Comparison of ENCODE assay signal across 8 cellular contexts in the genomic region with DNA sequence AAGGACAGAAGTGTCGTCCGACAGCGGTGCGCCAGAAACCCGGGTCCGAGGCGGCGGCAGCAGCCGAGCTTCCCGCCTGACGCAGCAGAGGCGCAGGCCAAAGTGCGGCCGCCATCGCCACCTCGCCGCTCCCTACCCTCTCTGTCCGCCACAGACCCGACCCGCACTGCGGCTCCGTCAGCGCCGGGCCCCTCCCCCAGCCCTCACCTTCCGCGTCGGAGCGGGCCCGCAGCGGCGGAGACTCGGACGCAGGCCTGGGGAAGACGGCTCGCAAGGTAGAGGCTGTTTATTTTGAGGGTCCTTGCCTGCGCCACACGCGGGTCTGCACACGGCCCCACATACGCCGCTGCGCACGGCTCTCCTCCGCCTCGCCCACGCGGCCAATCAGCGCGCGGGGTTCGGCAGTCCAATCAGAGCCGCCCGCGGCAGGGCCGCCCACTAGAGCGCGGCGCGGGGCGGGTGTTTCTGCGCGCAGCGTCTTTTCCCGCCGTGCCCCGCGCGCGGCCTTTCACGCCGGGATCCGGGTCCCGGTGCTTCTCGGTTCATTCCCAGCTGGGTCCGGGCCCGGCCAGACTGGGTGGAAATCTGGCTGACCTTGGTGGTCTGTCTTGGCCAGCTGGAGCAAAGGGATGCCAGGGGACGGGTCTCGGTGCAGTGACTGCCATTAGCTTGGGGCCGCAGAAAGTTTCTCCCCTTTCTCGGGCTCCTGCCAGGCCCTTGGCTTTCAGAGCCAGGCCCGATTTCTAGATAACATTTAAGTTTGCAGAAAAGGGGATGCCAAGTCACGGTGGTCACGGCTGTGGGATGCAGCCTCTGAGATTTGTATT.
A peak's percentile ranks its signal among the peaks of the same experiment; 100 is the strongest.
DNase-seq lines count a peak whose midpoint lies in the region; ATAC-seq and TF ChIP-seq lines count a peak whose summit lies in the region.

TSS of gene CNBP (minus strand) at position 328 of the 827 bp plus-strand sequence. CDS start 12,139 bp downstream, outside the sequence.

- DNase-seq in AG09319 (ENCODE audit: extremely low read depth, low read depth) (peak; percentile 86), NCI-H446 (lab: John Stamatoyannopoulos, UW) (peak; percentile 91 to 98), iris pigment epithelial cell (ENCODE audit: low read depth) (peak; percentile 96)
- DNase-seq in activated CD4-positive, CD25-positive, alpha-beta regulatory T cell treated with anti-CD3 and anti-CD28 coated beads, Interleukin-2, amount 50 U/mL, for 16 hours (ENCODE audit: low read depth, low spot score): peak; percentile 86
- DNase-seq in central memory CD4-positive, alpha-beta T cell: peak; percentile 93
- peak; percentile 81 to 86 for DNase-seq in stimulated activated CD4-positive, alpha-beta T cell treated with anti-CD3 and anti-CD28 coated beads, Interleukin-12 subunit alpha, Interleukin-12 subunit beta, amount 100 ng/mL, for 24 hours (ENCODE audit: low read depth in 2 of 2)

- peak; percentile 94 for ATAC-seq in GM19035 (IDR thresholded peaks at IDR 0.05; ENCODE audit: unreplicated experiment)
- peak; percentile 95 for ATAC-seq in HG03342 (IDR thresholded peaks at IDR 0.05; ENCODE audit: unreplicated experiment)

- TF ChIP-seq CTCF in AG09319 (IDR thresholded peaks at IDR 0.05; ENCODE audit: low read depth, low read length): no peak

Comparison
In these comparisons a context has a peak if more than half of its experiments do, and no peak if none do; other contexts are left out.
1. Peak in every context shown above with its lines: DNase-seq and ATAC-seq.